8 cellular contexts compared by ENCODE assay signal in the genomic region with DNA sequence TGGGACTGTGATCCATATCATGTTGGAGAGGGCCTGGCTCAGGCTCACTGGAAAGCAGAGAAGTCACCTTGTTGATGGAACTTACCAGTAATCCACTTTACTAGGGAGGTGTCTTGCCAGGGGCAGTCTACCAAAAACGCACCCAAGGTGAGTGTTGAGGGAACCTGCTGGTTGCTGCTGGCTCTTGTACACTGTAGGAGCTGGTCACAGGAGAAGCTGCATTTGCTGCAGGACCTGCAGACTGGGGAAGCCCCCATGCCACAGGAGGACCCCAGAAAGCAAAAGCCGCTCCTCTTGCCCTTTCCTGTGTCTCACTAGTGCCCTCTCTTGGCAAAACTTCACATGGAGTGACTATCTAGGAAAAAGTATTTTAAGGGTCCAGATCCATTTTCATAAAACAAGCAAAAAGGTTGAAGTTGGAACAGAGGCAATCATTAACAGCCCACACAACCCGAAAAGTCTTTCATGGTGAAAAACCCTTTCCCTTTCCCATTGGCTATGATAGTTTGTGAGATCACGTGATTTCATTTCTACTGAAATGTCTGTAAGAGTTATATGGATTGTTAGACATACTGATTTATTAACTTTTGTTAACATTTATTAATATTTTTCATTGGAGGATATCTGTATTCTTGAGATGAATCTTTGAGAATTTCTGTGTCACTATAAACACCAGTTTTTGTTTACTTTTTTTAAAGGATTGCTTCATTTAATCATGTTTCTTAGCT. TPM values are rescaled to one million over a fixed set of nuclear protein-coding genes. Genes with fewer than 3 reads are reported as not detected.
DNase-seq lines count a peak whose midpoint lies in the region; ATAC-seq and TF ChIP-seq lines count a peak whose summit lies in the region.

No MANE protein-coding gene starts in this region.

- no peaks in the 10 kb centered on the region for H3F3A ChIP-seq in OCI-LY1 (ENCODE audit: insufficient read depth, low read length)

- H2AFZ ChIP-seq in OCI-LY1 (ENCODE audit: low read length) (no peak overlapping the region), parathyroid adenoma (no peak overlapping the region)

- no peaks in the 10 kb centered on the region for H3K9me3 ChIP-seq in OCI-LY1 (ENCODE audit: low read length)
- no peaks in the 10 kb centered on the region for H3K9me3 ChIP-seq in parathyroid adenoma (ENCODE audit: control insufficient read depth, low read length)

- DNase-seq in Right ventricle myocardium superior: no peak
- no peak for DNase-seq in cardiac septum (ENCODE audit: low spot score)
- peak; percentile 15 to 34 for DNase-seq in erythroblast (lab: John Stamatoyannopoulos, UW)
- no peak for DNase-seq in Ammon's horn (ENCODE audit: low spot score)
- no peak for DNase-seq in NCI-H345 treated with DMSO at 0.1 percent for 48 hours (lab: John Stamatoyannopoulos, UW; ENCODE audit: unreplicated experiment)
- DNase-seq in activated CD4-positive, alpha-beta T cell treated with anti-CD3 and anti-CD28 coated beads, Interleukin-2, amount 50 U/mL, for 48 hours: no peak

- no peaks in the 10 kb centered on the region for H3K36me3 ChIP-seq in OCI-LY1 (ENCODE audit: insufficient read depth, low read length)
- H3K36me3 ChIP-seq in parathyroid adenoma (ENCODE audit: control insufficient read depth, insufficient read depth, low read length): no peaks in the 10 kb centered on the region

- H3K79me2 ChIP-seq in OCI-LY1 (ENCODE audit: insufficient read depth, low read length) (no peaks in the 10 kb centered on the region), parathyroid adenoma (peaks cover 4% of the 10 kb centered on the region)

- no peaks in the 10 kb centered on the region for H3K27me3 ChIP-seq in OCI-LY1 (ENCODE audit: insufficient read depth, low read length)
- H3K27me3 ChIP-seq in parathyroid adenoma (ENCODE audit: control insufficient read depth, insufficient read depth, low read length): no peaks in the 10 kb centered on the region

- TF ChIP-seq CTCF in OCI-LY1 (IDR thresholded peaks at IDR 0.05; ENCODE audit: low read length) (peak; percentile 72), parathyroid adenoma (IDR thresholded peaks at IDR 0.05) (peak; percentile 22)

- H3K4me3 ChIP-seq in OCI-LY1 (ENCODE audit: low read depth, low read length, poor library complexity, severe bottlenecking): no peak overlapping the region
- no peak overlapping the region for H3K4me3 ChIP-seq in parathyroid adenoma (ENCODE audit: low read depth, low read length)

- H3K4me2 ChIP-seq in OCI-LY1 (ENCODE audit: low read length) (no peak overlapping the region), parathyroid adenoma (ENCODE audit: low read length) (no peak overlapping the region)

- peak; percentile 59 for ATAC-seq in Right ventricle myocardium superior (ENCODE audit: poor library complexity)

- intact Hi-C loops in Right ventricle myocardium superior (cut with DNase I) (no loop called here), cardiac septum (cut with DNase I) (loop anchor here (2.0 kb wide), 1 partner anchor 57 kb away; no protein-coding TSS in a partner anchor)

- no peak for TF ChIP-seq POLR2A in erythroblast (IDR thresholded peaks at IDR 0.05; ENCODE audit: low read length)

- H3K4me1 ChIP-seq in OCI-LY1 (ENCODE audit: insufficient read depth, low read length, severe bottlenecking) (no peaks in the 10 kb centered on the region), parathyroid adenoma (no peaks in the 10 kb centered on the region)

- H3K9me2 ChIP-seq in OCI-LY1 (ENCODE audit: low read depth, low read length): no peaks in the 10 kb centered on the region

- H3K27ac ChIP-seq in OCI-LY1 (ENCODE audit: low read depth, low read length, poor library complexity, severe bottlenecking) (no peak overlapping the region), parathyroid adenoma (no peak overlapping the region)

- no peak overlapping the region for H3K9ac ChIP-seq in OCI-LY1 (ENCODE audit: low read length)
- H3K9ac ChIP-seq in parathyroid adenoma: no peak overlapping the region

- H4K20me1 ChIP-seq in OCI-LY1 (ENCODE audit: insufficient read depth, low read length): no peaks in the 10 kb centered on the region

RNA-seq across cellular contexts. Expression of a gene that starts 59.2 kb away (rescaled TPM):
- total RNA-seq in Right ventricle myocardium superior (26.7 TPM), cardiac septum (37.8 TPM)

Comparison
In these comparisons a context has a peak if more than half of its experiments do, and no peak if none do; other contexts are left out.
1. DNase-seq: peak in erythroblast (2 of 2); none in Right ventricle myocardium superior (single experiment), cardiac septum (single experiment), Ammon's horn (single experiment), NCI-H345 treated with DMSO at 0.1 percent for 48 hours (single experiment) and activated CD4-positive, alpha-beta T cell treated with anti-CD3 and anti-CD28 coated beads, Interleukin-2, amount 50 U/mL, for 48 hours (0 of 2).